Comparison of ENCODE assay signal across 25 cellular contexts in the genomic region with DNA sequence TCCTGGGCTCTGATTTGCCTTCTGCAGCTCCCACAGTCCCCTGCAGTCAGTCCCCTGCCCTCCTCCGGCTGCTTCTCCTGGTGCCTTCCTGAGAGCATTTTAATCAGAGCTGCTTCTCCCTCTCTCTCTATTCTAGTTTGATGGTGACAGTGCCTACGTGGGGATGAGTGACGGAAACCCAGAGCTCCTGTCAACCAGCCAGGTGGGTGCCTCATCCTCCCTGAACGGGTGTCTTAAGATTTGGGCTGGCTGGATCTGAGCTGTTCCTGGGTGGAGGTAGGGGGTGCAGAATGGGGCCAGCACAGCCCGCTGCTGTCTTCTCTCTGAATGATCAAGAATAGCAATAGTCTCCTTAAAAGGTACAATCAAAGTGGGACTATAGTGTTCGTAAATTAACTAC.
"Had no signal": no experiment of that assay in that cellular context is flagged by ENCODE, and none has a peak within 500 bp of the region (broad histone marks: within the 10 kb centered on the region; RNA-seq: fewer than 3 reads in every experiment).

No MANE protein-coding gene starts in this region.

- H3K9me3 Mint-ChIP-seq: natural killer cell treated with Interleukin-12 subunit alpha and Interleukin-12 subunit beta and Interleukin-15 and Interleukin-18, amount 100 ng/mL, for 72 hours; neural crest cell; stimulated activated effector memory CD8-positive, alpha-beta T cell treated with anti-CD3 and anti-CD28 coated beads, Interleukin-12 subunit alpha, Interleukin-12 subunit beta, amount 100 ng/mL, for 72 hours had no signal

- H3K27me3 Mint-ChIP-seq: progenitor cell of endocrine pancreas had no signal

- ATAC-seq: foreskin keratinocyte; gastroesophageal sphincter; heart right ventricle; left colon; left ventricle myocardium superior; lower lobe of right lung; mucosa of descending colon; natural killer cell treated with Interleukin-12 subunit alpha and Interleukin-12 subunit beta and Interleukin-15 and Interleukin-18, amount 100 ng/mL, for 72 hours; pancreas; sciatic nerve; stimulated activated effector memory CD8-positive, alpha-beta T cell treated with anti-CD3 and anti-CD28 coated beads, Interleukin-12 subunit alpha, Interleukin-12 subunit beta, amount 100 ng/mL, for 72 hours had no signal

- H3K4me1 Mint-ChIP-seq: naive B cell had no signal

- H3K36me3 Mint-ChIP-seq: naive B cell; natural killer cell treated with Interleukin-12 subunit alpha and Interleukin-12 subunit beta and Interleukin-15 and Interleukin-18, amount 100 ng/mL, for 72 hours had no signal

- H3K27ac Mint-ChIP-seq: naive B cell; progenitor cell of endocrine pancreas; stimulated activated effector memory CD8-positive, alpha-beta T cell treated with anti-CD3 and anti-CD28 coated beads, Interleukin-12 subunit alpha, Interleukin-12 subunit beta, amount 100 ng/mL, for 72 hours had no signal

- H3K4me3 Mint-ChIP-seq: naive B cell; natural killer cell treated with Interleukin-12 subunit alpha and Interleukin-12 subunit beta and Interleukin-15 and Interleukin-18, amount 100 ng/mL, for 72 hours; neural crest cell; stimulated activated effector memory CD8-positive, alpha-beta T cell treated with anti-CD3 and anti-CD28 coated beads, Interleukin-12 subunit alpha, Interleukin-12 subunit beta, amount 100 ng/mL, for 72 hours had no signal

- DNase-seq: dermis blood vessel endothelial cell; effector memory CD4-positive, alpha-beta T cell; foreskin keratinocyte; heart right ventricle; hippocampal formation; kidney glomerular epithelial cell; left colon; left ventricle myocardium superior; lower lobe of right lung; mucosa of descending colon; naive B cell; pancreas; stimulated activated CD4-positive, alpha-beta T cell treated with anti-CD3 and anti-CD28 coated beads, Interleukin-12 subunit alpha, Interleukin-12 subunit beta, amount 100 ng/mL, for 4 hours; stimulated activated CD4-positive, alpha-beta T cell treated with anti-CD3 and anti-CD28 coated beads, Interleukin-2, amount 100 ng/mL, for 24 hours; stimulated activated CD4-positive, alpha-beta T cell treated with anti-CD3 and anti-CD28 coated beads, Interleukin-4, amount 100 ng/mL, for 24 hours; stimulated activated naive CD4-positive, alpha-beta T cell treated with Interleukin-2 at 50 U/mL for 16 hours; stomach; testis; upper lobe of left lung had no signal
